In genomic region chr6:167678102-167679101, GRCh38 we compare ENCODE assay signal across 10 cellular contexts.
A peak's percentile ranks its signal among the peaks of the same experiment; 100 is the strongest.
DNase-seq lines count a peak whose midpoint lies in the region; ATAC-seq and TF ChIP-seq lines count a peak whose summit lies in the region.
"Had no signal": no experiment of that assay in that cellular context is flagged by ENCODE, and none has a peak within 500 bp of the region (broad histone marks: within the 10 kb centered on the region; RNA-seq: fewer than 3 reads in every experiment).

No MANE protein-coding gene starts in this region.

- ATAC-seq in HG03039 (IDR thresholded peaks at IDR 0.05; ENCODE audit: unreplicated experiment) (no peak), HG03159 (IDR thresholded peaks at IDR 0.05; ENCODE audit: unreplicated experiment) (no peak)

- intact Hi-C loops in sigmoid colon (cut with DNase I) = no loop called here

- TF ChIP-seq CTCF in brain microvascular endothelial cell (IDR thresholded peaks at IDR 0.05; ENCODE audit: low read depth, low read length, missing control alignments) (no peak), sigmoid colon (IDR thresholded peaks at IDR 0.05) (no peak)

- H3K27ac ChIP-seq in brain microvascular endothelial cell (no peak overlapping the region), sigmoid colon (no peak overlapping the region)

- DNase-seq in NCI-H1092 treated with DMSO at 0.1 percent for 48 hours (lab: John Stamatoyannopoulos, UW) = peak; percentile 47
- DNase-seq in brain microvascular endothelial cell = no peak
- DNase-seq in iris pigment epithelial cell (ENCODE audit: low read depth) = peak; percentile 3
- DNase-seq in sigmoid colon = peak; percentile 66
- no peak for DNase-seq in stimulated activated naive CD4-positive, alpha-beta T cell treated with Interleukin-2 at 50 U/mL for 16 hours (lab: John Stamatoyannopoulos, UW)
- DNase-seq in cerebellar cortex (ENCODE audit: low spot score) = no peak
- DNase-seq: activated CD4-positive, alpha-beta T cell treated with anti-CD3 and anti-CD28 coated beads for 48 hours; NCI-H146 had no signal

- in situ Hi-C loops in brain microvascular endothelial cell (cut with HindIII; ENCODE audit: low pct_ligation_motif_present, low sequenced_read_pairs) = no loop called here

- 9 to 12% methylated on average over 62 of the region's 62 CpGs for WGBS in sigmoid colon, 2 donors

- H3K4me1 ChIP-seq in sigmoid colon = peaks cover 0 to 25% (median 21%) of the 10 kb centered on the region in 4 donors

- H3K36me3 ChIP-seq in brain microvascular endothelial cell (replicated peaks) (no peaks in the 10 kb centered on the region), sigmoid colon (no peaks in the 10 kb centered on the region)

- TF ChIP-seq EP300 in sigmoid colon (IDR thresholded peaks at IDR 0.05) = no peak

- H3K9me3 ChIP-seq in sigmoid colon = no peaks in the 10 kb centered on the region

- H3K4me3 ChIP-seq in brain microvascular endothelial cell (ENCODE audit: low read depth, low read length) (peak overlapping the region; percentile 46), sigmoid colon (peak overlapping the region in 3 of 4 donors; percentile 33 to 44 (median 43))

- no peak for TF ChIP-seq POLR2A in sigmoid colon (IDR thresholded peaks at IDR 0.05)

- peaks cover 4% of the 10 kb centered on the region for H3K27me3 ChIP-seq in brain microvascular endothelial cell (replicated peaks)
- H3K27me3 ChIP-seq in sigmoid colon = peaks cover 0 to 24% (median 14%) of the 10 kb centered on the region in 3 donors

Comparison
In these comparisons a context has a peak if more than half of its experiments do, and no peak if none do; other contexts are left out.
1. DNase-seq: peak in NCI-H1092 treated with DMSO at 0.1 percent for 48 hours (single experiment), iris pigment epithelial cell (single experiment) and sigmoid colon (single experiment); none in brain microvascular endothelial cell (single experiment), stimulated activated naive CD4-positive, alpha-beta T cell treated with Interleukin-2 at 50 U/mL for 16 hours (single experiment) and cerebellar cortex (single experiment).